ENCODE assay signal across 22 cellular contexts in genomic region chr6:20414711-20415110, GRCh38. TPM values are rescaled to one million over a fixed set of nuclear protein-coding genes. Genes with fewer than 3 reads are reported as not detected.
DNase-seq lines count a peak whose midpoint lies in the region; ATAC-seq and TF ChIP-seq lines count a peak whose summit lies in the region.
"Had no signal": no experiment of that assay in that cellular context is flagged by ENCODE, and none has a peak within 500 bp of the region (broad histone marks: within the 10 kb centered on the region; RNA-seq: fewer than 3 reads in every experiment).

No MANE protein-coding gene starts in this region.

- H3K27ac Mint-ChIP-seq in activated naive CD4-positive, alpha-beta T cell treated with anti-CD3 and anti-CD28 coated beads, Interleukin-2, amount 10 ng/mL, durations not matched to agents 7 days and 5 days, result peak overlapping the region; percentile 71
- H3K27ac Mint-ChIP-seq in CD4-positive, alpha-beta memory T cell, result peak overlapping the region in 2 of 7 donors; percentile 46 to 53
- H3K27ac Mint-ChIP-seq: B cell had no signal

- ATAC-seq in esophagus mucosa (peak; percentile 40), psoas muscle (peak; percentile 76 to 95 (median 84))
- ATAC-seq: HepG2 had no signal

- H3K9me3 ChIP-seq in psoas muscle, result no peaks in the 10 kb centered on the region
- H3K9me3 ChIP-seq in CD4-positive, alpha-beta memory T cell (ENCODE audit: control insufficient read depth in 1 of 2, low read length in 2 of 2), result no peaks in the 10 kb centered on the region

- H3K4me1 Mint-ChIP-seq in activated naive CD4-positive, alpha-beta T cell treated with anti-CD3 and anti-CD28 coated beads, Interleukin-2, amount 10 ng/mL, durations not matched to agents 7 days and 5 days, result peaks cover 69% of the 10 kb centered on the region
- peaks cover 50 to 76% (median 63%) of the 10 kb centered on the region in 4 donors for H3K4me1 Mint-ChIP-seq in CD4-positive, alpha-beta memory T cell

- peaks cover 86% of the 10 kb centered on the region for H3K4me1 ChIP-seq in KMS-11 (ENCODE audit: low read depth, poor library complexity, severe bottlenecking)
- peaks cover 31% of the 10 kb centered on the region for H3K4me1 ChIP-seq in psoas muscle
- peaks cover 57% of the 10 kb centered on the region for H3K4me1 ChIP-seq in CD4-positive, alpha-beta memory T cell (ENCODE audit: insufficient read depth, low read length)

- no peak overlapping the region for H3K9ac ChIP-seq in KMS-11

- H3K27ac ChIP-seq in KMS-11 (peak overlapping the region; percentile 56; the same call in 1 of the 2 replicates), psoas muscle (peak overlapping the region; percentile 62)
- no peak overlapping the region for H3K27ac ChIP-seq in CD4-positive, alpha-beta memory T cell (ENCODE audit: low read depth, low read length)
- H3K27ac ChIP-seq: SK-N-MC had no signal

- H3K4me3 ChIP-seq in KMS-11 (IDR thresholded peaks at IDR 0.05; ENCODE audit: insufficient read depth, low read depth, low read length), result no peak overlapping the region
- no peak overlapping the region for H3K4me3 ChIP-seq in psoas muscle
- H3K4me3 ChIP-seq in CD4-positive, alpha-beta memory T cell (ENCODE audit: low read length in 2 of 2), result no peak overlapping the region
- H3K4me3 ChIP-seq: SK-N-MC had no signal

- DNase-seq in activated naive CD4-positive, alpha-beta T cell treated with anti-CD3 and anti-CD28 coated beads, Interleukin-2, amount 10 ng/mL, durations not matched to agents 7 days and 5 days, result no peak
- DNase-seq in activated naive CD4-positive, alpha-beta T cell treated with Interleukin-2 at 50 U/mL for 16 hours, result no peak
- DNase-seq in psoas muscle (no peak), nucleus accumbens (lab: John Stamatoyannopoulos, UW) (no peak)
- no peak for DNase-seq in stimulated activated naive CD4-positive, alpha-beta T cell treated with Interleukin-2 at 50 U/mL for 16 hours (lab: John Stamatoyannopoulos, UW)
- no peak for DNase-seq in CD4-positive, alpha-beta memory T cell
- DNase-seq: CD8-positive, alpha-beta memory T cell; DMS79; HFFc6; Kasumi-1; NCI-H1092 treated with DMSO at 0.1 percent for 48 hours; NCI-H146; NCI-H2081; NCI-H2171 treated with DMSO at 0.1 percent for 48 hours; NCI-H446 treated with DMSO at 0.1 percent for 48 hours; NK-92 treated with Interleukin-12 subunit alpha and Interleukin-12 subunit beta, amount 100 ng/mL, for 24 hours; SHP77 had no signal

- no peaks in the 10 kb centered on the region for H3K9me3 Mint-ChIP-seq in activated naive CD4-positive, alpha-beta T cell treated with anti-CD3 and anti-CD28 coated beads, Interleukin-2, amount 10 ng/mL, durations not matched to agents 7 days and 5 days
- H3K9me3 Mint-ChIP-seq in CD4-positive, alpha-beta memory T cell, result no peaks in the 10 kb centered on the region
- H3K9me3 Mint-ChIP-seq: CD8-positive, alpha-beta memory T cell; HFFc6 had no signal

- 41 to 69% (median 49%) methylated on average over 8 of the region's 8 CpGs for WGBS in psoas muscle, 3 donors

- CTCF ChIA-PET in activated naive CD4-positive, alpha-beta T cell treated with anti-CD3 and anti-CD28 coated beads, Interleukin-2, amount 10 ng/mL, durations not matched to agents 7 days and 5 days (lab: Charles Lee), result interaction anchor here (1.4 kb wide), 1 partner anchor 10 kb away, joined by 6 read pairs; no protein-coding TSS in a partner anchor
- CTCF ChIA-PET in CD4-positive, alpha-beta memory T cell (lab: Charles Lee; ENCODE audit: partially characterized antibody), result interaction anchor here (2.1 to 2.7 kb wide), 2 partner anchors 10 to 113 kb away, joined by 8 to 17 read pairs; no protein-coding TSS in a partner anchor

- no peaks in the 10 kb centered on the region for H3K27me3 ChIP-seq in KMS-11 (ENCODE audit: insufficient read depth, low read depth)
- no peaks in the 10 kb centered on the region for H3K27me3 ChIP-seq in psoas muscle (ENCODE audit: insufficient read depth in 3 of 3, low read length in 2 of 3)
- no peaks in the 10 kb centered on the region for H3K27me3 ChIP-seq in CD4-positive, alpha-beta memory T cell (ENCODE audit: insufficient read depth, low read length)

- POLR2A ChIA-PET in CD4-positive, alpha-beta memory T cell (lab: Charles Lee; ENCODE audit: partially characterized antibody), result interaction anchor here (1.1 to 2.4 kb wide), 3 partner anchors 10 to 95 kb away, joined by 4 to 14 read pairs (median 7); partner anchors contain the start of gene E2F3

- peaks cover 95% of the 10 kb centered on the region for H3K79me2 ChIP-seq in KMS-11 (ENCODE audit: insufficient read depth, low read depth)

- no peaks in the 10 kb centered on the region for H3K27me3 Mint-ChIP-seq in activated naive CD4-positive, alpha-beta T cell treated with anti-CD3 and anti-CD28 coated beads, Interleukin-2, amount 10 ng/mL, durations not matched to agents 7 days and 5 days
- no peaks in the 10 kb centered on the region for H3K27me3 Mint-ChIP-seq in CD4-positive, alpha-beta memory T cell
- H3K27me3 Mint-ChIP-seq: B cell; CD8-positive, alpha-beta memory T cell had no signal

- H3K36me3 ChIP-seq in KMS-11 (ENCODE audit: insufficient read depth) (no peaks in the 10 kb centered on the region; the same call in 1 of the 2 replicates), psoas muscle (ENCODE audit: insufficient read depth in 1 of 2, low read depth in 1 of 2) (no peaks in the 10 kb centered on the region)
- H3K36me3 ChIP-seq in CD4-positive, alpha-beta memory T cell (ENCODE audit: insufficient read depth, low read length), result no peaks in the 10 kb centered on the region

- no peak overlapping the region for H2AFZ ChIP-seq in KMS-11 (ENCODE audit: low read depth)

- H3K4me2 ChIP-seq in KMS-11, result peak overlapping the region; percentile 52

- H4K20me1 ChIP-seq in KMS-11 (ENCODE audit: insufficient read depth), result peaks cover 56% of the 10 kb centered on the region

- no peak for TF ChIP-seq CTCF in KMS-11 (conservative IDR thresholded peaks at IDR 0.05; ENCODE audit: low read depth, low read length)
- TF ChIP-seq CTCF in psoas muscle (IDR thresholded peaks at IDR 0.05), result no peak

- intact Hi-C loops in psoas muscle (cut with DNase I), result no loop called here
- intact Hi-C loops in CD4-positive, alpha-beta memory T cell (cut with micrococcal nuclease), result no loop called here

- no peak overlapping the region for H3K4me3 Mint-ChIP-seq in activated naive CD4-positive, alpha-beta T cell treated with anti-CD3 and anti-CD28 coated beads, Interleukin-2, amount 10 ng/mL, durations not matched to agents 7 days and 5 days
- H3K4me3 Mint-ChIP-seq in CD4-positive, alpha-beta memory T cell, result peak overlapping the region in 1 of 8 donors; percentile 27
- H3K4me3 Mint-ChIP-seq: B cell, HFFc6 had no signal

- peaks cover 41% of the 10 kb centered on the region for H3K36me3 Mint-ChIP-seq in activated naive CD4-positive, alpha-beta T cell treated with anti-CD3 and anti-CD28 coated beads, Interleukin-2, amount 10 ng/mL, durations not matched to agents 7 days and 5 days
- H3K36me3 Mint-ChIP-seq in CD4-positive, alpha-beta memory T cell, result peaks cover 0 to 15% of the 10 kb centered on the region in 2 donors

RNA-seq across cellular contexts. Expression of gene E2F3, which starts 13.0 kb away (rescaled TPM):
- total RNA-seq in esophagus mucosa (5.0 TPM), psoas muscle (10 to 100 TPM in 3 of 4 donors, 1 to 10 TPM in 1; 8.8 to 16.8 (median 15.9) TPM)
- polyA plus RNA-seq in psoas muscle, result 10 to 100 TPM in 1 of 3 donors, 1 to 10 TPM in 2; 4.8 to 15.3 (median 6.9) TPM
- 10 to 100 TPM; 25.2 to 25.5 TPM for total RNA-seq in CD4-positive, alpha-beta memory T cell
- 1 to 10 TPM; 1.3 to 5.3 TPM for polyA plus RNA-seq in CD4-positive, alpha-beta memory T cell
